8 cellular contexts compared by ENCODE assay signal in genomic region chr16:3718019-3718391, GRCh38. TPM values are rescaled to one million over a fixed set of nuclear protein-coding genes. Genes with fewer than 3 reads are reported as not detected.
DNase-seq lines count a peak whose midpoint lies in the region; ATAC-seq and TF ChIP-seq lines count a peak whose summit lies in the region.

No MANE protein-coding gene starts in this region.

- H3K27ac ChIP-seq in adipose tissue (ENCODE audit: low read depth, low read length), result peak overlapping the region; percentile 63
- peak overlapping the region; percentile 79 to 90 for H3K27ac ChIP-seq in left lung
- H3K27ac ChIP-seq in thymus (ENCODE audit: low read depth), result peak overlapping the region; percentile 91

- ATAC-seq in left lung (no peak), omental fat pad (ENCODE audit: low FRiP score) (no peak), HG02588 (IDR thresholded peaks at IDR 0.05; ENCODE audit: unreplicated experiment) (no peak)

- POLR2A ChIA-PET in activated CD4-positive, alpha-beta T cell treated with anti-CD3 and anti-CD28 coated beads, Interleukin-2, amount 10 ng/mL, durations not matched to agents 7 days and 5 days (lab: Charles Lee), result interaction anchor here (0.6 kb wide), 2 partner anchors 86 to 634 kb away, joined by 3 to 4 read pairs; no protein-coding TSS in a partner anchor

- no peaks in the 10 kb centered on the region for H3K27me3 Mint-ChIP-seq in activated CD4-positive, alpha-beta T cell treated with anti-CD3 and anti-CD28 coated beads, Interleukin-2, amount 10 ng/mL, durations not matched to agents 7 days and 5 days

- H3K9me3 Mint-ChIP-seq in activated CD4-positive, alpha-beta T cell treated with anti-CD3 and anti-CD28 coated beads, Interleukin-2, amount 10 ng/mL, durations not matched to agents 7 days and 5 days, result no peaks in the 10 kb centered on the region

- peak overlapping the region; percentile 92 for H3K4me3 Mint-ChIP-seq in activated CD4-positive, alpha-beta T cell treated with anti-CD3 and anti-CD28 coated beads, Interleukin-2, amount 10 ng/mL, durations not matched to agents 7 days and 5 days

- H3K27ac Mint-ChIP-seq in activated CD4-positive, alpha-beta T cell treated with anti-CD3 and anti-CD28 coated beads, Interleukin-2, amount 10 ng/mL, durations not matched to agents 7 days and 5 days, result peak overlapping the region; percentile 92

- no peaks in the 10 kb centered on the region for H3K27me3 ChIP-seq in left lung
- H3K27me3 ChIP-seq in thymus (ENCODE audit: control insufficient read depth, insufficient read depth), result no peaks in the 10 kb centered on the region

- WGBS in adipose tissue, 3 donors, result 21 to 30% (median 29%) methylated on average over 5 of the region's 5 CpGs
- 29% methylated on average over 5 of the region's 5 CpGs for WGBS in thymus

- intact Hi-C loops in left lung (cut with DNase I), result no loop called here

- CTCF ChIA-PET in activated CD4-positive, alpha-beta T cell treated with anti-CD3 and anti-CD28 coated beads, Interleukin-2, amount 10 ng/mL, durations not matched to agents 7 days and 5 days (lab: Charles Lee), result interaction anchor here (0.7 kb wide), 1 partner anchor 12 kb away, joined by 3 read pairs; no protein-coding TSS in a partner anchor

- H3K9me3 ChIP-seq in left lung (no peaks in the 10 kb centered on the region), thymus (ENCODE audit: control insufficient read depth) (no peaks in the 10 kb centered on the region)

- H3K4me1 ChIP-seq in left lung (peaks cover 10 to 25% of the 10 kb centered on the region in 2 donors), thymus (ENCODE audit: control insufficient read depth, insufficient read depth, low read length) (peaks cover 8% of the 10 kb centered on the region)

- H3K4me3 ChIP-seq in left lung (peak overlapping the region; percentile 95 to 97), thymus (ENCODE audit: low read length) (peak overlapping the region; percentile 86)

- H3K36me3 ChIP-seq in left lung, result peaks cover 0 to 9% of the 10 kb centered on the region in 2 donors
- H3K36me3 ChIP-seq in thymus (ENCODE audit: control insufficient read depth, insufficient read depth), result peaks cover 3% of the 10 kb centered on the region

- TF ChIP-seq CTCF in left lung (IDR thresholded peaks at IDR 0.05), result no peak
- TF ChIP-seq CTCF in omental fat pad (IDR thresholded peaks at IDR 0.05), result no peak

- peaks cover 12% of the 10 kb centered on the region for H3K36me3 Mint-ChIP-seq in activated CD4-positive, alpha-beta T cell treated with anti-CD3 and anti-CD28 coated beads, Interleukin-2, amount 10 ng/mL, durations not matched to agents 7 days and 5 days (ENCODE audit: low read depth)

- peaks cover 34% of the 10 kb centered on the region for H3K4me1 Mint-ChIP-seq in activated CD4-positive, alpha-beta T cell treated with anti-CD3 and anti-CD28 coated beads, Interleukin-2, amount 10 ng/mL, durations not matched to agents 7 days and 5 days

- no peak for DNase-seq in activated CD4-positive, alpha-beta T cell treated with anti-CD3 and anti-CD28 coated beads, Interleukin-2, amount 10 ng/mL, durations not matched to agents 7 days and 5 days
- DNase-seq in activated CD4-positive, alpha-beta T cell treated with anti-CD3 and anti-CD28 coated beads, Interleukin-2, amount 50 U/mL, for 4 hours, result no peak
- DNase-seq in left lung (no peak), NCI-H128 (lab: John Stamatoyannopoulos, UW; ENCODE audit: unreplicated experiment) (no peak), omental fat pad (ENCODE audit: low spot score) (no peak)

RNA-seq across cellular contexts. Expression of gene TRAP1, which starts 0.7 kb away (rescaled TPM):
- 100 to 1,000 TPM in 1 of 2 experiments, 10 to 100 TPM in 1; 99.5 to 101 TPM for total RNA-seq in activated CD4-positive, alpha-beta T cell treated with anti-CD3 and anti-CD28 coated beads, Interleukin-2, amount 10 ng/mL, durations not matched to agents 7 days and 5 days
- polyA plus RNA-seq in adipose tissue (10 to 100 TPM; 52.4 to 87.2 (median 65.8) TPM), thymus (46.5 TPM)
- total RNA-seq in left lung (10 to 100 TPM; 49.1 to 82.0 TPM), omental fat pad (10 to 100 TPM; 53.4 to 79.9 (median 70.5) TPM)
